22 cellular contexts compared by ENCODE assay signal in the genomic region with DNA sequence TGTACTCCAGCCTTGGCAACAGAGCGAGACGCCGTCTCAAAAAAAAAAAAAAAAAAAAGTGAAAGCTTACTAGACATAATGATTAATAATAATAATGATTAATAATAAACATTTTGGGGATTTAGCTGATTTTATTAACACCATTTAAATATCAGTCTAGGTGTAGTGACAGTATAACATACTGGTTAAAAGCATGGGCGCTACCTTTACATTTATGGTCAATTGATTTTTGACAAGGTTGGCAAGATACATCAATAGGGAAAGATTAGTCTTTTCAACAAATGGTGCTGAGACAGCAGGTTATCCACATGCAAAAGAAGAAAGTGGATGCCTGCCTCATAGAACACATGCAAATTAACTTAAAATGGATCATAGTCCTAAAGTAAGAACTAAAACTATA.
"Had no signal": no experiment of that assay in that cellular context is flagged by ENCODE, and none has a peak within 500 bp of the region (broad histone marks: within the 10 kb centered on the region; RNA-seq: fewer than 3 reads in every experiment).

No MANE protein-coding gene starts in this region.

- H3K4me1 Mint-ChIP-seq: mesothelial cell of epicardium had no signal

- H3K27ac Mint-ChIP-seq: mesothelial cell of epicardium had no signal

- ATAC-seq: foreskin keratinocyte, gastroesophageal sphincter, heart left ventricle, left cardiac atrium, left lung, left ventricle myocardium superior, lower lobe of right lung, mucosa of descending colon had no signal

- FAIRE-seq: colon, endothelial cell of umbilical vein, frontal cortex, islet of Langerhans, keratinocyte had no signal

- H3K36me3 ChIP-seq: esophagus muscularis mucosa, gastroesophageal sphincter, heart left ventricle, left lung, lower lobe of right lung had no signal

- DNase-seq: dermis blood vessel endothelial cell; dorsolateral prefrontal cortex; effector CD4-positive, alpha-beta T cell; effector memory CD4-positive, alpha-beta T cell; foreskin keratinocyte; heart left ventricle; hippocampal formation; left cardiac atrium; left lung; left ventricle myocardium superior; lower lobe of right lung; mesenchymal stem cell; mucosa of descending colon had no signal

- H3K9me3 ChIP-seq: esophagus muscularis mucosa, gastroesophageal sphincter, heart left ventricle, left lung, lower lobe of right lung, mucosa of descending colon had no signal

- H3K27me3 ChIP-seq: dorsolateral prefrontal cortex, esophagus muscularis mucosa, foreskin keratinocyte, gastroesophageal sphincter, heart left ventricle, left lung had no signal

- H3K4me1 ChIP-seq: esophagus muscularis mucosa, foreskin keratinocyte, gastroesophageal sphincter, lower lobe of right lung had no signal

- H3K4me3 Mint-ChIP-seq: mesothelial cell of epicardium had no signal

- H3K4me3 ChIP-seq: coronary artery, dorsolateral prefrontal cortex, esophagus muscularis mucosa, gastroesophageal sphincter, heart left ventricle, left lung, lower lobe of right lung, mucosa of descending colon had no signal

- H3K27ac ChIP-seq: dorsolateral prefrontal cortex, esophagus muscularis mucosa, foreskin keratinocyte, gastroesophageal sphincter, heart left ventricle, left lung, lower lobe of right lung had no signal

- H3K9me3 Mint-ChIP-seq: mesothelial cell of epicardium had no signal

- H3K36me3 Mint-ChIP-seq: mesothelial cell of epicardium had no signal
